Comparison of ENCODE assay signal across 23 cellular contexts in genomic region chr12:1546931-1547640, GRCh38.
"Had no signal": no experiment of that assay in that cellular context is flagged by ENCODE, and none has a peak within 500 bp of the region (broad histone marks: within the 10 kb centered on the region; RNA-seq: fewer than 3 reads in every experiment).

No MANE protein-coding gene starts in this region.

- H3K9me3 ChIP-seq: esophagus squamous epithelium, gastroesophageal sphincter, psoas muscle, sigmoid colon, suprapubic skin, thyroid gland had no signal

- H3K27me3 ChIP-seq: esophagus squamous epithelium, gastroesophageal sphincter, sigmoid colon, suprapubic skin, thyroid gland, uterus had no signal

- ATAC-seq: effector memory CD8-positive, alpha-beta T cell; gastroesophageal sphincter; left cardiac atrium; left ventricle myocardium superior; natural killer cell treated with Interleukin-12 subunit alpha and Interleukin-12 subunit beta and Interleukin-15 and Interleukin-18, amount 100 ng/mL, for 72 hours; psoas muscle had no signal

- H3K4me1 ChIP-seq: gastroesophageal sphincter, psoas muscle, sigmoid colon, thyroid gland, uterus had no signal

- H3K4me3 ChIP-seq: esophagus squamous epithelium, gastroesophageal sphincter, lung, psoas muscle, sigmoid colon, skin epidermis, suprapubic skin, thyroid gland, uterus had no signal

- H3K36me3 ChIP-seq: esophagus squamous epithelium, gastroesophageal sphincter, sigmoid colon, suprapubic skin, thyroid gland, uterus had no signal

- H3K27ac ChIP-seq: esophagus squamous epithelium, gastroesophageal sphincter, psoas muscle, sigmoid colon, skin epidermis, suprapubic skin, thyroid gland, uterus had no signal

- FAIRE-seq: colon, keratinocyte had no signal

- DNase-seq: effector memory CD8-positive, alpha-beta T cell; esophagus squamous epithelium; foreskin fibroblast; glutamatergic neuron; left cardiac atrium; left ventricle myocardium superior; mesenchymal stem cell; midbrain; psoas muscle; retina; sigmoid colon; stimulated activated CD4-positive, alpha-beta T cell treated with anti-CD3 and anti-CD28 coated beads, Interleukin-12 subunit alpha, Interleukin-12 subunit beta, amount 100 ng/mL, for 4 hours; stimulated activated CD4-positive, alpha-beta T cell treated with anti-CD3 and anti-CD28 coated beads, Interleukin-2, amount 100 ng/mL, for 48 hours; stimulated activated naive CD4-positive, alpha-beta T cell treated with Interleukin-2 at 50 U/mL for 16 hours; thyroid gland; uterus had no signal
